Comparison of ENCODE assay signal across 11 cellular contexts in genomic region chr12:50537538-50537919, GRCh38. TPM values are rescaled to one million over a fixed set of nuclear protein-coding genes. Genes with fewer than 3 reads are reported as not detected.
A peak's percentile ranks its signal among the peaks of the same experiment; 100 is the strongest.
DNase-seq lines count a peak whose midpoint lies in the region; ATAC-seq and TF ChIP-seq lines count a peak whose summit lies in the region.
"Had no signal": no experiment of that assay in that cellular context is flagged by ENCODE, and none has a peak within 500 bp of the region (broad histone marks: within the 10 kb centered on the region; RNA-seq: fewer than 3 reads in every experiment).

No MANE protein-coding gene starts in this region.

- peaks cover 4% of the 10 kb centered on the region for H3K27me3 Mint-ChIP-seq in HFFc6 (ENCODE audit: insufficient read depth)
- H3K27me3 Mint-ChIP-seq in activated naive CD8-positive, alpha-beta T cell treated with anti-CD3 and anti-CD28 coated beads for 36 hours: no peaks in the 10 kb centered on the region

- H3K9me3 ChIP-seq in BLaER1 treated with 17β-estradiol and CSF1 and Interleukin-3, amounts not matched to agents 10 nM and 100 nM (replicated peaks in 1 of 11): no peaks in the 10 kb centered on the region; a peak in 1 of 22 replicates

- peaks cover 4% of the 10 kb centered on the region; the same call in 1 of the 2 replicates for H3K36me3 Mint-ChIP-seq in HFFc6 (ENCODE audit: low read depth)
- peaks cover 8% of the 10 kb centered on the region for H3K36me3 Mint-ChIP-seq in activated naive CD8-positive, alpha-beta T cell treated with anti-CD3 and anti-CD28 coated beads for 36 hours

- peaks cover 24% of the 10 kb centered on the region for H3K4me1 Mint-ChIP-seq in HFFc6 (ENCODE audit: low read depth)
- peaks cover 39% of the 10 kb centered on the region for H3K4me1 Mint-ChIP-seq in activated naive CD8-positive, alpha-beta T cell treated with anti-CD3 and anti-CD28 coated beads for 36 hours

- H3K4me2 ChIP-seq in BLaER1 treated with 17β-estradiol and CSF1 and Interleukin-3, amounts not matched to agents 10 nM and 100 nM: peak overlapping the region in 7 of 11 experiments; percentile 10 to 92 (median 84); a peak in 12 of 22 replicates

- peaks cover 7 to 90% (median 62%) of the 10 kb centered on the region in 11 experiments; a peak in 16 of 22 replicates for H4K20me1 ChIP-seq in BLaER1 treated with 17β-estradiol and CSF1 and Interleukin-3, amounts not matched to agents 10 nM and 100 nM

- H3K27ac Mint-ChIP-seq in HFFc6: peak overlapping the region; percentile 90
- H3K27ac Mint-ChIP-seq in activated naive CD8-positive, alpha-beta T cell treated with anti-CD3 and anti-CD28 coated beads for 36 hours: peak overlapping the region; percentile 30

- peak overlapping the region in 4 of 11 experiments; percentile 43 to 68 (median 57); a peak in 5 of 22 replicates for H3K9ac ChIP-seq in BLaER1 treated with 17β-estradiol and CSF1 and Interleukin-3, amounts not matched to agents 10 nM and 100 nM

- no peaks in the 10 kb centered on the region for H3K9me3 Mint-ChIP-seq in HFFc6
- H3K9me3 Mint-ChIP-seq in activated naive CD8-positive, alpha-beta T cell treated with anti-CD3 and anti-CD28 coated beads for 36 hours: no peaks in the 10 kb centered on the region

- ATAC-seq in HG02852 (IDR thresholded peaks at IDR 0.05; ENCODE audit: unreplicated experiment): no peak

- peak; percentile 85 for DNase-seq in HFFc6
- DNase-seq in activated naive CD8-positive, alpha-beta T cell treated with anti-CD3 and anti-CD28 coated beads for 36 hours: no peak
- peak; percentile 18 to 68 for DNase-seq in lung microvascular endothelial cell (ENCODE audit: low read depth in 2 of 2)
- no peak for DNase-seq in T1000 (lab: John Stamatoyannopoulos, UW)
- no peak for DNase-seq in KG1 (lab: John Stamatoyannopoulos, UW)
- DNase-seq in NCI-H345 (lab: John Stamatoyannopoulos, UW): no peak
- DNase-seq: activated CD4-positive, alpha-beta T cell treated with anti-CD3 and anti-CD28 coated beads for 1 hour; effector CD4-positive, alpha-beta T cell; NCI-H1048 had no signal

- peaks cover 9 to 73% (median 28%) of the 10 kb centered on the region in 11 experiments; a peak in 19 of 22 replicates for H3K36me3 ChIP-seq in BLaER1 treated with 17β-estradiol and CSF1 and Interleukin-3, amounts not matched to agents 10 nM and 100 nM

- H3K4me1 ChIP-seq in BLaER1 treated with 17β-estradiol and CSF1 and Interleukin-3, amounts not matched to agents 10 nM and 100 nM: peaks cover 18 to 81% (median 43%) of the 10 kb centered on the region in 10 experiments

- no peaks in the 10 kb centered on the region for H3K27me3 ChIP-seq in BLaER1 treated with 17β-estradiol and CSF1 and Interleukin-3, amounts not matched to agents 10 nM and 100 nM

- peak overlapping the region in 2 of 10 experiments; percentile 13 to 18; a peak in 2 of 20 replicates for H3K4me3 ChIP-seq in BLaER1 treated with 17β-estradiol and CSF1 and Interleukin-3, amounts not matched to agents 10 nM and 100 nM

- H3K4me3 Mint-ChIP-seq in HFFc6: peak overlapping the region; percentile 82
- no peak overlapping the region for H3K4me3 Mint-ChIP-seq in activated naive CD8-positive, alpha-beta T cell treated with anti-CD3 and anti-CD28 coated beads for 36 hours

- no peak for TF ChIP-seq CTCF in HFFc6 (IDR thresholded peaks at IDR 0.05)

- H3K27ac ChIP-seq in BLaER1 treated with 17β-estradiol and CSF1 and Interleukin-3, amounts not matched to agents 10 nM and 100 nM: peak overlapping the region in 6 of 11 experiments; percentile 12 to 75 (median 62); a peak in 10 of 22 replicates

RNA-seq across cellular contexts. Expression of gene DIP2B, which starts 32.7 kb away (rescaled TPM):
- 10 to 100 TPM; 17.4 to 24.7 (median 20.6) TPM for total RNA-seq in HFFc6 (2021; fragmentation: NEBNext Ultra II Directional; extraction: Animal tissue kit (Norgen Biotek cat#: 25700))
- total RNA-seq in activated naive CD8-positive, alpha-beta T cell treated with anti-CD3 and anti-CD28 coated beads for 36 hours: 10 to 100 TPM; 21.4 to 22.5 TPM
- 22.6 and 22.7 TPM in 2 replicates for total RNA-seq in lung microvascular endothelial cell

Comparison
In these comparisons a context has a peak if more than half of its experiments do, and no peak if none do; other contexts are left out.
1. DNase-seq: peak in HFFc6 (single experiment) and lung microvascular endothelial cell (2 of 2); none in activated naive CD8-positive, alpha-beta T cell treated with anti-CD3 and anti-CD28 coated beads for 36 hours (single experiment), T1000 (single experiment), KG1 (single experiment) and NCI-H345 (single experiment).